Comparison of ENCODE assay signal across 1 cellular context in genomic region chr16:14873925-14874594, GRCh38.
TF ChIP-seq lines count a peak whose summit lies in the region.
"Not testable (repeated sequence)": the region's sequence is repeated elsewhere in the genome, so short reads cannot be mapped to it uniquely, and the experiment has no call there.

No MANE protein-coding gene starts in this region.

TF ChIP-seq in HepG2, 621 proteins besides CTCF, POLR2A, EP300 and RAD21 (continued from another document and continues in another):
- TF ChIP-seq ARID5B (CRISPR knock-in tag; IDR thresholded peaks at IDR 0.05) (peak; percentile 95), YEATS2 (CRISPR knock-in tag; IDR thresholded peaks at IDR 0.05; ENCODE audit: borderline replicate concordance) (peak; percentile 57; the same call in 1 of the 2 replicates), CREM (IDR thresholded peaks at IDR 0.05) (peak; percentile 85), ZFX (CRISPR knock-in tag; IDR thresholded peaks at IDR 0.05; ENCODE audit: low read depth) (peak; percentile 53), CEBPG (CRISPR knock-in tag; IDR thresholded peaks at IDR 0.05) (peak; percentile 64; the same call in 1 of the 2 replicates), RAD51 (IDR thresholded peaks at IDR 0.05; ENCODE audit: borderline replicate concordance) (0 out of 2 replicates have a peak, but pooled peaks have one; percentile 33), PHF5A (CRISPR knock-in tag; IDR thresholded peaks at IDR 0.05; ENCODE audit: low read depth, unreplicated experiment) (peak; percentile 82), TFAP4 (IDR thresholded peaks at IDR 0.05; ENCODE audit: borderline replicate concordance, low read depth) (peak; percentile 92), NR2C2 (CRISPR knock-in tag; IDR thresholded peaks at IDR 0.05; ENCODE audit: borderline replicate concordance) (peak; percentile 88), HMG20A (CRISPR knock-in tag; IDR thresholded peaks at IDR 0.05; ENCODE audit: borderline replicate concordance) (peak; percentile 69; the same call in 1 of the 2 replicates), ZBTB7A (CRISPR knock-in tag; IDR thresholded peaks at IDR 0.05) (0 out of 2 replicates have a peak, but pooled peaks have one; percentile 28), ZNF331 (CRISPR knock-in tag; IDR thresholded peaks at IDR 0.05) (peak; percentile 74), CBX5 (CRISPR knock-in tag; IDR thresholded peaks at IDR 0.05; ENCODE audit: borderline replicate concordance) (peak; percentile 61; the same call in 1 of the 2 replicates), GATAD2A (CRISPR knock-in tag; IDR thresholded peaks at IDR 0.05) (peak; percentile 97), MLX (CRISPR knock-in tag; IDR thresholded peaks at IDR 0.05) (peak; percentile 76), HMG20B (CRISPR knock-in tag; conservative IDR thresholded peaks at IDR 0.05) (peak; percentile 8; the same call in 1 of the 2 replicates), SALL1 (CRISPR knock-in tag; IDR thresholded peaks at IDR 0.05) (peak; percentile 90), ZFP90 (CRISPR knock-in tag; IDR thresholded peaks at IDR 0.05; ENCODE audit: borderline replicate concordance) (peak; percentile 70; the same call in 1 of the 2 replicates), KDM1A (CRISPR knock-in tag; IDR thresholded peaks at IDR 0.05) (0 out of 2 replicates have a peak, but pooled peaks have one; percentile 14), GABPB1 (CRISPR knock-in tag; IDR thresholded peaks at IDR 0.05) (peak; percentile 73), MEF2D (CRISPR knock-in tag; IDR thresholded peaks at IDR 0.05) (peak; percentile 67; the same call in 1 of the 2 replicates), ZNF777 (CRISPR knock-in tag; IDR thresholded peaks at IDR 0.05) (peak; percentile 47; the same call in 1 of the 2 replicates), SALL2 (CRISPR knock-in tag; IDR thresholded peaks at IDR 0.05) (peak; percentile 94), STAG1 (CRISPR knock-in tag; IDR thresholded peaks at IDR 0.05) (peak; percentile 19), ZMYM4 (CRISPR knock-in tag; IDR thresholded peaks at IDR 0.05) (peak; percentile 55)
- TF ChIP-seq, protein P1, sequence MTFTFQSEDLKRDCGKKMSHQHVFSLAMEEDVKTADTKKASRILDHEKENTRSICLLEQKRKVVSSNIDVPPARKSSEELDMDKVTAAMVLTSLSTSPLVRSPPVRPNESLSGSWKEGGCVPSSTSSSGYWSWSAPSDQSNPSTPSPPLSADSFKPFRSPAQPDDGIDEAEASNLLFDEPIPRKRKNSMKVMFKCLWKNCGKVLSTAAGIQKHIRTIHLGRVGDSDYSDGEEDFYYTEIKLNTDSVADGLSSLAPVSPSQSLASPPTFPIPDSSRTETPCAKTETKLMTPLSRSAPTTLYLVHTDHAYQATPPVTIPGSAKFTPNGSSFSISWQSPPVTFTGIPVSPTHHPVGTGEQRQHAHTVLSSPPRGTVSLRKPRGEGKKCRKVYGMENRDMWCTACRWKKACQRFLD (CRISPR knock-in tag; IDR thresholded peaks at IDR 0.05; ENCODE audit: borderline replicate concordance): peak; percentile 41; the same call in 1 of the 2 replicates
- TF ChIP-seq CREM (CRISPR knock-in tag; IDR thresholded peaks at IDR 0.05): not testable (repeated sequence)
- TF ChIP-seq, protein P2, sequence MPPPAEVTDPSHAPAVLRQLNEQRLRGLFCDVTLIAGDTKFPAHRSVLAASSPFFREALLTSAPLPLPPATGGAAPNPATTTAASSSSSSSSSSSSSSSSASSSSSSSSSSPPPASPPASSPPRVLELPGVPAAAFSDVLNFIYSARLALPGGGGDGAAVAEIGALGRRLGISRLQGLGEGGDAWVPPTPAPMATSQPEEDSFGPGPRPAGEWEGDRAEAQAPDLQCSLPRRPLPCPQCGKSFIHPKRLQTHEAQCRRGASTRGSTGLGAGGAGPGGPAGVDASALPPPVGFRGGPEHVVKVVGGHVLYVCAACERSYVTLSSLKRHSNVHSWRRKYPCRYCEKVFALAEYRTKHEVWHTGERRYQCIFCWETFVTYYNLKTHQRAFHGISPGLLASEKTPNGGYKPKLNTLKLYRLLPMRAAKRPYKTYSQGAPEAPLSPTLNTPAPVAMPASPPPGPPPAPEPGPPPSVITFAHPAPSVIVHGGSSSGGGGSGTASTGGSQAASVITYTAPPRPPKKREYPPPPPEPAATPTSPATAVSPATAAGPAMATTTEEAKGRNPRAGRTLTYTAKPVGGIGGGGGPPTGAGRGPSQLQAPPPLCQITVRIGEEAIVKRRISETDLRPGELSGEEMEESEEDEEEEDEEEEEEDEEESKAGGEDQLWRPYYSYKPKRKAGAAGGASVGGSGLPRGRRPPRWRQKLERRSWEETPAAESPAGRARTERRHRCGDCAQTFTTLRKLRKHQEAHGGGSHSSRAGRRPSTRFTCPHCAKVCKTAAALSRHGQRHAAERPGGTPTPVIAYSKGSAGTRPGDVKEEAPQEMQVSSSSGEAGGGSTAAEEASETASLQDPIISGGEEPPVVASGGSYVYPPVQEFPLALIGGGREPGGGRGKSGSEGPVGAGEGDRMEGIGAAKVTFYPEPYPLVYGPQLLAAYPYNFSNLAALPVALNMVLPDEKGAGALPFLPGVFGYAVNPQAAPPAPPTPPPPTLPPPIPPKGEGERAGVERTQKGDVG (CRISPR knock-in tag; IDR thresholded peaks at IDR 0.05; ENCODE audit: borderline replicate concordance): peak; percentile 91; the same call in 1 of the 2 replicates
- TF ChIP-seq, protein P3, sequence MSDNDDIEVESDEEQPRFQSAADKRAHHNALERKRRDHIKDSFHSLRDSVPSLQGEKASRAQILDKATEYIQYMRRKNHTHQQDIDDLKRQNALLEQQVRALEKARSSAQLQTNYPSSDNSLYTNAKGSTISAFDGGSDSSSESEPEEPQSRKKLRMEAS (IDR thresholded peaks at IDR 0.05): peak; percentile 93
- TF ChIP-seq, protein P4, sequence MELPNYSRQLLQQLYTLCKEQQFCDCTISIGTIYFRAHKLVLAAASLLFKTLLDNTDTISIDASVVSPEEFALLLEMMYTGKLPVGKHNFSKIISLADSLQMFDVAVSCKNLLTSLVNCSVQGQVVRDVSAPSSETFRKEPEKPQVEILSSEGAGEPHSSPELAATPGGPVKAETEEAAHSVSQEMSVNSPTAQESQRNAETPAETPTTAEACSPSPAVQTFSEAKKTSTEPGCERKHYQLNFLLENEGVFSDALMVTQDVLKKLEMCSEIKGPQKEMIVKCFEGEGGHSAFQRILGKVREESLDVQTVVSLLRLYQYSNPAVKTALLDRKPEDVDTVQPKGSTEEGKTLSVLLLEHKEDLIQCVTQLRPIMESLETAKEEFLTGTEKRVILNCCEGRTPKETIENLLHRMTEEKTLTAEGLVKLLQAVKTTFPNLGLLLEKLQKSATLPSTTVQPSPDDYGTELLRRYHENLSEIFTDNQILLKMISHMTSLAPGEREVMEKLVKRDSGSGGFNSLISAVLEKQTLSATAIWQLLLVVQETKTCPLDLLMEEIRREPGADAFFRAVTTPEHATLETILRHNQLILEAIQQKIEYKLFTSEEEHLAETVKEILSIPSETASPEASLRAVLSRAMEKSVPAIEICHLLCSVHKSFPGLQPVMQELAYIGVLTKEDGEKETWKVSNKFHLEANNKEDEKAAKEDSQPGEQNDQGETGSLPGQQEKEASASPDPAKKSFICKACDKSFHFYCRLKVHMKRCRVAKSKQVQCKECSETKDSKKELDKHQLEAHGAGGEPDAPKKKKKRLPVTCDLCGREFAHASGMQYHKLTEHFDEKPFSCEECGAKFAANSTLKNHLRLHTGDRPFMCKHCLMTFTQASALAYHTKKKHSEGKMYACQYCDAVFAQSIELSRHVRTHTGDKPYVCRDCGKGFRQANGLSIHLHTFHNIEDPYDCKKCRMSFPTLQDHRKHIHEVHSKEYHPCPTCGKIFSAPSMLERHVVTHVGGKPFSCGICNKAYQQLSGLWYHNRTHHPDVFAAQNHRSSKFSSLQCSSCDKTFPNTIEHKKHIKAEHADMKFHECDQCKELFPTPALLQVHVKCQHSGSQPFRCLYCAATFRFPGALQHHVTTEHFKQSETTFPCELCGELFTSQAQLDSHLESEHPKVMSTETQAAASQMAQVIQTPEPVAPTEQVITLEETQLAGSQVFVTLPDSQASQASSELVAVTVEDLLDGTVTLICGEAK (IDR thresholded peaks at IDR 0.05): not testable (repeated sequence)
- TF ChIP-seq, protein P4 (CRISPR knock-in tag; IDR thresholded peaks at IDR 0.05): peak; percentile 52; the same call in 1 of the 2 replicates
- TF ChIP-seq, protein P5, sequence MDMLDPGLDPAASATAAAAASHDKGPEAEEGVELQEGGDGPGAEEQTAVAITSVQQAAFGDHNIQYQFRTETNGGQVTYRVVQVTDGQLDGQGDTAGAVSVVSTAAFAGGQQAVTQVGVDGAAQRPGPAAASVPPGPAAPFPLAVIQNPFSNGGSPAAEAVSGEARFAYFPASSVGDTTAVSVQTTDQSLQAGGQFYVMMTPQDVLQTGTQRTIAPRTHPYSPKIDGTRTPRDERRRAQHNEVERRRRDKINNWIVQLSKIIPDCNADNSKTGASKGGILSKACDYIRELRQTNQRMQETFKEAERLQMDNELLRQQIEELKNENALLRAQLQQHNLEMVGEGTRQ (IDR thresholded peaks at IDR 0.05; ENCODE audit: low read depth, low read length): not testable (repeated sequence)
- TF ChIP-seq, protein P5 (CRISPR knock-in tag; IDR thresholded peaks at IDR 0.05; ENCODE audit: borderline replicate concordance): peak; percentile 62; the same call in 1 of the 2 replicates
